In the genomic region with DNA sequence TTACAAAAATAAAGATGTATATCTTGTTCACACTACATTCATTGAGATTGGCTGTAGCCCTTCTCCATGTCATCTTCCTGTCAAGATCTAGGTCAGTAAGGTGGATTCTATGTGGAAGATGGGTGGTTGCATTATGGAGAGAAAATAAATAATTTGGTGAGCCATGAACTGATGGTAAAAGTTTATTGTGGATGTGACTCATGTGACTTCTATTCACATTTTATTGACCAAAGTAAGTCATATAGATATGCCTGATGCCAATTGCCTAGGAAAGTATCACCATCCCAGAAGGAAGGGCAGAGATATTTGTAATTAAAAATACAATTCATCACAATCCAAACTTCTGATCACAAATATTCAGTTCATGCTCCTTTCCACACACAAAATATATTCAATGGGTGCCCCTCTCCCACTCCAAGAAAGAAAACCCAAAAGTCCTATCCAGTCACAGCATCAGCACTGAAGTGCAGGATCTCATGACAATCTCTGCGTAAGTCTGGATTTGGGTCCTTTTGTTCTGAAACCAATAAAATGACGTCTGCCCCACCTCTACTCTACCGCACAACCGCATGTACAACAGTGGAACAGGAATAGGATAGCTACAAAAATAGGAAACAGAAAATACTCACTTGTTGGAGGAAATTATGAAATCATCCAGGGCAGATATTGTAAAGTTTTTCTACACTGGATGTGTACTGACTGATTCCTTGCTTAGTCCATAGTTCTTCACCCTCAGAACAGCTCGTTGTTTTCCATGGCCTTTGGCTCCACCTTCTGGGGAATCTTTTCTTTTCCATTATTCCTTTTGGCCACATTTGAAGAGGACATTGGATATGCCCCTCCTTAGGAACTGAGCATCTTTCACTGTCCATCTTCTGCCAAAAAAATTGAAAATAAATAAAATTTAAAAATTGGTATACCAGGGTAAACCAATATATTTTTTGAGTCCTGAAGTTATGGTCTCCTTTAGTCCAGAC, we compare ENCODE assay signal across 8 cellular contexts. TPM values are rescaled to one million over a fixed set of nuclear protein-coding genes. Genes with fewer than 3 reads are reported as not detected.
DNase-seq lines count a peak whose midpoint lies in the region; ATAC-seq and TF ChIP-seq lines count a peak whose summit lies in the region.

No MANE protein-coding gene starts in this region.

- peaks cover 3% of the 10 kb centered on the region for H3K27me3 Mint-ChIP-seq in stimulated activated naive CD8-positive, alpha-beta T cell treated with anti-CD3 and anti-CD28 coated beads, Interleukin-15, Interleukin-2, amounts not matched to agents 100 ng/mL and 50 ng/mL, for 24 hours
- H3K27me3 Mint-ChIP-seq in activated T-helper 17 cell treated with anti-CD3 and anti-CD28 coated beads, Interleukin-2, amount 50 U/mL, for 72 hours = no peaks in the 10 kb centered on the region

- H3K36me3 Mint-ChIP-seq in stimulated activated naive CD8-positive, alpha-beta T cell treated with anti-CD3 and anti-CD28 coated beads, Interleukin-15, Interleukin-2, amounts not matched to agents 100 ng/mL and 50 ng/mL, for 24 hours (ENCODE audit: low read depth) = no peaks in the 10 kb centered on the region
- H3K36me3 Mint-ChIP-seq in activated T-helper 17 cell treated with anti-CD3 and anti-CD28 coated beads, Interleukin-2, amount 50 U/mL, for 72 hours (ENCODE audit: low read depth) = no peaks in the 10 kb centered on the region

- H3K4me3 ChIP-seq in testis = no peak overlapping the region

- no peak for ATAC-seq in stimulated activated naive CD8-positive, alpha-beta T cell treated with anti-CD3 and anti-CD28 coated beads, Interleukin-15, Interleukin-2, amounts not matched to agents 100 U/mL and 50 U/mL, for 24 hours
- ATAC-seq in activated T-helper 17 cell treated with anti-CD3 and anti-CD28 coated beads, Interleukin-2, amount 50 U/mL, for 72 hours (replicated peaks) = peak; percentile 55

- H3K27ac ChIP-seq in testis = no peak overlapping the region

- H3K4me3 Mint-ChIP-seq in stimulated activated naive CD8-positive, alpha-beta T cell treated with anti-CD3 and anti-CD28 coated beads, Interleukin-15, Interleukin-2, amounts not matched to agents 100 ng/mL and 50 ng/mL, for 24 hours = no peak overlapping the region
- H3K4me3 Mint-ChIP-seq in activated T-helper 17 cell treated with anti-CD3 and anti-CD28 coated beads, Interleukin-2, amount 50 U/mL, for 72 hours = no peak overlapping the region

- H3K27ac Mint-ChIP-seq in stimulated activated naive CD8-positive, alpha-beta T cell treated with anti-CD3 and anti-CD28 coated beads, Interleukin-15, Interleukin-2, amounts not matched to agents 100 ng/mL and 50 ng/mL, for 24 hours = peak overlapping the region; percentile 10
- H3K27ac Mint-ChIP-seq in activated T-helper 17 cell treated with anti-CD3 and anti-CD28 coated beads, Interleukin-2, amount 50 U/mL, for 72 hours = no peak overlapping the region

- no peaks in the 10 kb centered on the region for H3K36me3 ChIP-seq in testis (ENCODE audit: low read depth, missing control alignments)

- no peaks in the 10 kb centered on the region for H3K4me1 Mint-ChIP-seq in stimulated activated naive CD8-positive, alpha-beta T cell treated with anti-CD3 and anti-CD28 coated beads, Interleukin-15, Interleukin-2, amounts not matched to agents 100 ng/mL and 50 ng/mL, for 24 hours (ENCODE audit: low read depth)
- H3K4me1 Mint-ChIP-seq in activated T-helper 17 cell treated with anti-CD3 and anti-CD28 coated beads, Interleukin-2, amount 50 U/mL, for 72 hours = no peaks in the 10 kb centered on the region

- H3K9me3 ChIP-seq in testis = no peaks in the 10 kb centered on the region

- TF ChIP-seq POLR2A in testis (IDR thresholded peaks at IDR 0.05) = no peak

- H3K9me3 Mint-ChIP-seq in stimulated activated naive CD8-positive, alpha-beta T cell treated with anti-CD3 and anti-CD28 coated beads, Interleukin-15, Interleukin-2, amounts not matched to agents 100 ng/mL and 50 ng/mL, for 24 hours = no peaks in the 10 kb centered on the region
- H3K9me3 Mint-ChIP-seq in activated T-helper 17 cell treated with anti-CD3 and anti-CD28 coated beads, Interleukin-2, amount 50 U/mL, for 72 hours = no peaks in the 10 kb centered on the region

- intact Hi-C loops in testis (cut with DNase I; ENCODE audit: low total_unique reads) = no loop called here

- no peaks in the 10 kb centered on the region for H3K4me1 ChIP-seq in testis

- WGBS in testis, 2 donors = 57% methylated on average over 5 of the region's 5 CpGs

- TF ChIP-seq CTCF in testis (IDR thresholded peaks at IDR 0.05) = peak; percentile 35 to 62 (median 45)

- DNase-seq in stimulated activated naive CD8-positive, alpha-beta T cell treated with anti-CD3 and anti-CD28 coated beads, Interleukin-15, Interleukin-2, amounts not matched to agents 100 U/mL and 50 U/mL, for 24 hours = no peak
- DNase-seq in NCI-H2171 (lab: John Stamatoyannopoulos, UW) (peak; percentile 34), hepatic stellate cell (ENCODE audit: low spot score) (peak; percentile 10), testis (peak; percentile 49), GM19238 (ENCODE audit: insufficient read length, low spot score) (no peak)
- DNase-seq in activated CD8-positive, alpha-beta memory T cell treated with anti-CD3 and anti-CD28 coated beads, Interleukin-2, amount 50 U/mL, for 4 hours = no peak

- H3K27me3 ChIP-seq in testis = no peaks in the 10 kb centered on the region

RNA-seq across cellular contexts. Expression of gene SLC17A3, which starts 16.1 kb away (rescaled TPM):
- total RNA-seq in activated T-helper 17 cell treated with anti-CD3 and anti-CD28 coated beads, Interleukin-2, amount 50 U/mL, for 72 hours = under 1 TPM; 0.21 to 0.67 TPM
- under 1 TPM in 1 of 2 donors, not detected in 1; 0.68 TPM for total RNA-seq in testis
- polyA plus RNA-seq in testis (ENCODE audit: insufficient read depth, low read depth, low replicate concordance) = 0.61 TPM

RNA-seq across cellular contexts. Expression of gene SLC17A2, which starts 40.3 kb away (rescaled TPM):
- total RNA-seq in activated T-helper 17 cell treated with anti-CD3 and anti-CD28 coated beads, Interleukin-2, amount 50 U/mL, for 72 hours = not detected
- total RNA-seq in testis = under 1 TPM; 0.31 to 0.50 TPM
- 0.17 TPM for polyA plus RNA-seq in testis (ENCODE audit: insufficient read depth, low read depth, low replicate concordance)

RNA-seq across cellular contexts. Expression of gene SLC17A1, which starts 58.3 kb away (rescaled TPM):
- total RNA-seq in activated T-helper 17 cell treated with anti-CD3 and anti-CD28 coated beads, Interleukin-2, amount 50 U/mL, for 72 hours = not detected
- total RNA-seq in testis = 1 to 10 TPM in 1 of 2 donors, under 1 TPM in 1; 0.99 to 1.0 TPM
- 3.9 TPM for polyA plus RNA-seq in testis (ENCODE audit: insufficient read depth, low read depth, low replicate concordance)

Comparison
In these comparisons a context has a peak if more than half of its experiments do, and no peak if none do; other contexts are left out.
1. DNase-seq: peak in NCI-H2171 (single experiment), hepatic stellate cell (single experiment) and testis (single experiment); none in stimulated activated naive CD8-positive, alpha-beta T cell treated with anti-CD3 and anti-CD28 coated beads, Interleukin-15, Interleukin-2, amounts not matched to agents 100 U/mL and 50 U/mL, for 24 hours (single experiment), activated CD8-positive, alpha-beta memory T cell treated with anti-CD3 and anti-CD28 coated beads, Interleukin-2, amount 50 U/mL, for 4 hours (single experiment) and GM19238 (single experiment).